2 cellular contexts compared by ENCODE assay signal in genomic region chr1:237887542-237887941, GRCh38.
TF ChIP-seq lines count a peak whose summit lies in the region.

No MANE protein-coding gene starts in this region.

TF ChIP-seq in GM12878, 131 proteins besides CTCF, POLR2A, EP300 and RAD21 (continued from another document):
- TF ChIP-seq USF1 (IDR thresholded peaks at IDR 0.05; ENCODE audit: borderline replicate concordance, extremely low read length, insufficient read depth, low read depth, low read length) (no peak), RUNX3 (IDR thresholded peaks at IDR 0.05; ENCODE audit: low read length) (no peak), MEF2A (IDR thresholded peaks at IDR 0.05; ENCODE audit: insufficient read depth, low read depth, low read length) (no peak), ESRRA (IDR thresholded peaks at IDR 0.05; ENCODE audit: low read length) (no peak), ZSCAN29 (IDR thresholded peaks at IDR 0.05) (no peak), IKZF2 (IDR thresholded peaks at IDR 0.05) (no peak), JUNB (IDR thresholded peaks at IDR 0.05) (no peak), RCOR1 (conservative IDR thresholded peaks at IDR 0.05; ENCODE audit: low read depth, low read length) (no peak), SMC3 (IDR thresholded peaks at IDR 0.05; ENCODE audit: borderline replicate concordance, low read length) (no peak)
- TF ChIP-seq, protein P1, sequence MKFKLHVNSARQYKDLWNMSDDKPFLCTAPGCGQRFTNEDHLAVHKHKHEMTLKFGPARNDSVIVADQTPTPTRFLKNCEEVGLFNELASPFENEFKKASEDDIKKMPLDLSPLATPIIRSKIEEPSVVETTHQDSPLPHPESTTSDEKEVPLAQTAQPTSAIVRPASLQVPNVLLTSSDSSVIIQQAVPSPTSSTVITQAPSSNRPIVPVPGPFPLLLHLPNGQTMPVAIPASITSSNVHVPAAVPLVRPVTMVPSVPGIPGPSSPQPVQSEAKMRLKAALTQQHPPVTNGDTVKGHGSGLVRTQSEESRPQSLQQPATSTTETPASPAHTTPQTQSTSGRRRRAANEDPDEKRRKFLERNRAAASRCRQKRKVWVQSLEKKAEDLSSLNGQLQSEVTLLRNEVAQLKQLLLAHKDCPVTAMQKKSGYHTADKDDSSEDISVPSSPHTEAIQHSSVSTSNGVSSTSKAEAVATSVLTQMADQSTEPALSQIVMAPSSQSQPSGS (IDR thresholded peaks at IDR 0.05; ENCODE audit: low read length) = no peak
- TF ChIP-seq, protein P2, sequence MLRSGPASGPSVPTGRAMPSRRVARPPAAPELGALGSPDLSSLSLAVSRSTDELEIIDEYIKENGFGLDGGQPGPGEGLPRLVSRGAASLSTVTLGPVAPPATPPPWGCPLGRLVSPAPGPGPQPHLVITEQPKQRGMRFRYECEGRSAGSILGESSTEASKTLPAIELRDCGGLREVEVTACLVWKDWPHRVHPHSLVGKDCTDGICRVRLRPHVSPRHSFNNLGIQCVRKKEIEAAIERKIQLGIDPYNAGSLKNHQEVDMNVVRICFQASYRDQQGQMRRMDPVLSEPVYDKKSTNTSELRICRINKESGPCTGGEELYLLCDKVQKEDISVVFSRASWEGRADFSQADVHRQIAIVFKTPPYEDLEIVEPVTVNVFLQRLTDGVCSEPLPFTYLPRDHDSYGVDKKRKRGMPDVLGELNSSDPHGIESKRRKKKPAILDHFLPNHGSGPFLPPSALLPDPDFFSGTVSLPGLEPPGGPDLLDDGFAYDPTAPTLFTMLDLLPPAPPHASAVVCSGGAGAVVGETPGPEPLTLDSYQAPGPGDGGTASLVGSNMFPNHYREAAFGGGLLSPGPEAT (IDR thresholded peaks at IDR 0.05; ENCODE audit: low read depth) = no peak
- TF ChIP-seq, protein P3, sequence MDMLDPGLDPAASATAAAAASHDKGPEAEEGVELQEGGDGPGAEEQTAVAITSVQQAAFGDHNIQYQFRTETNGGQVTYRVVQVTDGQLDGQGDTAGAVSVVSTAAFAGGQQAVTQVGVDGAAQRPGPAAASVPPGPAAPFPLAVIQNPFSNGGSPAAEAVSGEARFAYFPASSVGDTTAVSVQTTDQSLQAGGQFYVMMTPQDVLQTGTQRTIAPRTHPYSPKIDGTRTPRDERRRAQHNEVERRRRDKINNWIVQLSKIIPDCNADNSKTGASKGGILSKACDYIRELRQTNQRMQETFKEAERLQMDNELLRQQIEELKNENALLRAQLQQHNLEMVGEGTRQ (IDR thresholded peaks at IDR 0.05; ENCODE audit: borderline replicate concordance, low read depth, low read length) = no peak
TF ChIP-seq in GM12878: peak in this region for 0.

TF ChIP-seq in HEK293T, 16 proteins besides CTCF, POLR2A, EP300 and RAD21 (continued from another document):
- no peak for TF ChIP-seq LEF1 (IDR thresholded peaks at IDR 0.05; ENCODE audit: borderline replicate concordance)
- no peak for TF ChIP-seq FOXA1 (IDR thresholded peaks at IDR 0.05)
TF ChIP-seq in HEK293T: peak in this region for 0.
